18 cellular contexts compared by ENCODE assay signal in genomic region chr2:236938126-236938525, GRCh38.
DNase-seq lines count a peak whose midpoint lies in the region; ATAC-seq and TF ChIP-seq lines count a peak whose summit lies in the region.
"Had no signal": no experiment of that assay in that cellular context is flagged by ENCODE, and none has a peak within 500 bp of the region (broad histone marks: within the 10 kb centered on the region; RNA-seq: fewer than 3 reads in every experiment).

No MANE protein-coding gene starts in this region.

- H3K79me1 ChIP-seq in mesenchymal stem cell (replicated peaks; ENCODE audit: low read length, poor library complexity, severe bottlenecking), result no peaks in the 10 kb centered on the region

- POLR2A ChIA-PET in HCT116 (lab: Charles Lee), result no interaction called here

- no peak overlapping the region for H4K91ac ChIP-seq in mesenchymal stem cell (ENCODE audit: low read length)

- H3K4me3 ChIP-seq in AG10803 (ENCODE audit: low read length) (no peak overlapping the region), HCT116 (replicated peaks in 1 of 2; ENCODE audit: low read depth in 1 of 2, low read length in 2 of 2) (no peak overlapping the region), coronary artery (no peak overlapping the region), mesenchymal stem cell (ENCODE audit: insufficient read depth in 1 of 2, low read depth in 1 of 2, low read length in 2 of 2) (no peak overlapping the region)
- H3K4me3 ChIP-seq: MG63 had no signal

- H2BK120ac ChIP-seq in mesenchymal stem cell (ENCODE audit: low read depth, low read length), result no peak overlapping the region

- CTCF ChIA-PET in HCT116 (lab: Charles Lee), result no interaction called here

- H3K4me1 ChIP-seq in HCT116 (ENCODE audit: control insufficient read depth in 1 of 2, insufficient read depth in 2 of 2, low read length in 2 of 2) (no peaks in the 10 kb centered on the region), mesenchymal stem cell (ENCODE audit: control insufficient read depth, insufficient read depth, low read depth, low read length) (no peaks in the 10 kb centered on the region)

- no peak overlapping the region for H3K9ac ChIP-seq in HCT116 (ENCODE audit: low read length)
- H3K9ac ChIP-seq in mesenchymal stem cell (ENCODE audit: low read length), result no peak overlapping the region

- no peak for TF ChIP-seq POLR2A in HCT116 (IDR thresholded peaks at IDR 0.05; ENCODE audit: borderline replicate concordance, extremely low read depth, insufficient read depth, insufficient read length)

- no peaks in the 10 kb centered on the region for H3K9me3 ChIP-seq in HCT116 (ENCODE audit: control insufficient read depth in 1 of 2, insufficient read depth in 1 of 2, low read depth in 1 of 2, low read length in 2 of 2)
- no peaks in the 10 kb centered on the region for H3K9me3 ChIP-seq in mesenchymal stem cell (ENCODE audit: control insufficient read depth, low read length)
- H3K9me3 ChIP-seq: MG63 had no signal

- no peak for TF ChIP-seq RAD21 in HCT116 (IDR thresholded peaks at IDR 0.05; ENCODE audit: low read depth)

- H3K18ac ChIP-seq in mesenchymal stem cell (ENCODE audit: low read depth in 1 of 2, low read length in 2 of 2), result peak overlapping the region; percentile 5 to 40

- H3K27ac ChIP-seq in HCT116 (ENCODE audit: low read depth, low read length) (no peak overlapping the region), coronary artery (no peak overlapping the region), mesenchymal stem cell (ENCODE audit: low read length, poor library complexity, severe bottlenecking) (no peak overlapping the region)
- H3K27ac ChIP-seq: RWPE1 had no signal

- intact Hi-C loops in HCT116 (cut with micrococcal nuclease), result no loop called here

- WGBS in mesenchymal stem cell, result 93% methylated on average over 3 of the region's 3 CpGs

- peaks cover 18% of the 10 kb centered on the region for H3K27me3 Mint-ChIP-seq in HFFc6 (ENCODE audit: insufficient read depth)

- H3K4me3 Mint-ChIP-seq in HFFc6, result no peak overlapping the region
- H3K4me3 Mint-ChIP-seq: B cell had no signal

- no peak overlapping the region for H3K4me2 ChIP-seq in HCT116 (ENCODE audit: low read length)
- H3K4me2 ChIP-seq in mesenchymal stem cell (ENCODE audit: low read length, poor library complexity, severe bottlenecking), result no peak overlapping the region

- H2AFZ ChIP-seq in HCT116 (ENCODE audit: low read depth, low read length, poor library complexity, severe bottlenecking) (no peak overlapping the region), mesenchymal stem cell (ENCODE audit: low read depth, low read length) (no peak overlapping the region)

- H3K23ac ChIP-seq in mesenchymal stem cell (ENCODE audit: low read length in 2 of 2), result no peak overlapping the region

- H3K14ac ChIP-seq in mesenchymal stem cell (ENCODE audit: low read length in 2 of 2), result peak overlapping the region in 1 of 2 experiments; percentile 1

- H3K36me3 ChIP-seq in HCT116 (ENCODE audit: control insufficient read depth in 1 of 2, insufficient read depth in 2 of 2, low read length in 2 of 2) (no peaks in the 10 kb centered on the region), mesenchymal stem cell (ENCODE audit: control insufficient read depth in 1 of 2, insufficient read depth in 2 of 2, low read depth in 1 of 2, low read length in 2 of 2) (no peaks in the 10 kb centered on the region)
- H3K36me3 ChIP-seq: MG63 had no signal

- H2BK5ac ChIP-seq in mesenchymal stem cell (ENCODE audit: low read depth, low read length, poor library complexity, severe bottlenecking), result no peak overlapping the region

- BruUV-seq in HCT116 (replicated peaks; lab: Mats Ljungman, UMichigan), result no TSS peak

- no peak overlapping the region for H3K27ac Mint-ChIP-seq in HFFc6
- H3K27ac Mint-ChIP-seq: B cell had no signal

- H4K20me1 ChIP-seq in HCT116 (ENCODE audit: insufficient read depth), result no peaks in the 10 kb centered on the region

- RAD21 ChIA-PET in HCT116 (lab: Charles Lee; ENCODE audit: low non-redundant PET in 1 of 2, low total read pairs in 2 of 2, uncharacterized antibody in 2 of 2, unreplicated experiment in 2 of 2), result no interaction called here

- no peaks in the 10 kb centered on the region for H3K9me3 Mint-ChIP-seq in HFFc6

- TF ChIP-seq CTCF in AG10803 (conservative IDR thresholded peaks at IDR 0.05; ENCODE audit: low read length) (no peak), HCT116 (IDR thresholded peaks at IDR 0.05 in 2 of 3, conservative IDR thresholded peaks at IDR 0.05 in 1 of 3; ENCODE audit: borderline replicate concordance in 1 of 3, insufficient read depth in 1 of 3, low read depth in 2 of 3, low read length in 2 of 3) (no peak), coronary artery (IDR thresholded peaks at IDR 0.05) (no peak), HFFc6 (IDR thresholded peaks at IDR 0.05) (no peak)

- H3K36me3 Mint-ChIP-seq in HFFc6 (ENCODE audit: low read depth), result no peaks in the 10 kb centered on the region

- no peaks in the 10 kb centered on the region for H3K4me1 Mint-ChIP-seq in HFFc6 (ENCODE audit: low read depth)
- H3K4me1 Mint-ChIP-seq: B cell had no signal

- no peaks in the 10 kb centered on the region for H3K9me2 ChIP-seq in HCT116 (ENCODE audit: insufficient read depth)

- H2BK15ac ChIP-seq in mesenchymal stem cell (ENCODE audit: low read depth, poor library complexity, severe bottlenecking), result no peak overlapping the region

- peaks cover 59% of the 10 kb centered on the region for H3K27me3 ChIP-seq in HCT116 (ENCODE audit: insufficient read depth, low read length)
- peaks cover 22 to 24% of the 10 kb centered on the region in 2 experiments for H3K27me3 ChIP-seq in mesenchymal stem cell (ENCODE audit: control insufficient read depth in 1 of 2, insufficient read depth in 1 of 2, low read length in 2 of 2)
- H3K27me3 ChIP-seq: MG63 had no signal

- H4K8ac ChIP-seq in mesenchymal stem cell (ENCODE audit: low read length), result no peak overlapping the region

- no peaks in the 10 kb centered on the region for H3K79me2 ChIP-seq in HCT116 (ENCODE audit: insufficient read depth, low read length)

- 0 out of 2 replicates have a peak, but pooled peaks have one; percentile 27 for ATAC-seq in HCT116
- ATAC-seq: HepG2 had no signal

- H2BK12ac ChIP-seq in mesenchymal stem cell (ENCODE audit: low read length in 2 of 2), result peak overlapping the region in 1 of 2 experiments; percentile 64

- no peak overlapping the region for H2AK5ac ChIP-seq in mesenchymal stem cell (ENCODE audit: low read length, severe bottlenecking)

- no peak overlapping the region for H3K4ac ChIP-seq in mesenchymal stem cell (ENCODE audit: low read depth in 1 of 2, low read length in 2 of 2)

- peak; percentile 14 for DNase-seq in AG10803 (ENCODE audit: low read depth)
- DNase-seq in HCT116 (ENCODE audit: low read depth, low spot score), result no peak
- DNase-seq in coronary artery (ENCODE audit: low spot score), result peak; percentile 54
- DNase-seq in mesenchymal stem cell, result no peak
- DNase-seq in D341Med (ENCODE audit: low spot score), result no peak
- DNase-seq in medulla oblongata (ENCODE audit: extremely low spot score), result no peak
- no peak for DNase-seq in NCI-H2196 treated with DMSO at 0.1 percent for 48 hours (lab: John Stamatoyannopoulos, UW; ENCODE audit: unreplicated experiment)
- no peak for DNase-seq in HFFc6
- DNase-seq: ACHN; MG63; NCI-H1105 treated with DMSO at 0.1 percent for 48 hours; NCI-H1930; NCI-H524 treated with DMSO at 0.1 percent for 48 hours; NK-92 treated with Interleukin-12 subunit alpha and Interleukin-12 subunit beta, amount 100 ng/mL, for 24 hours; OCI-M1 had no signal

TF ChIP-seq in HCT116, 20 proteins besides CTCF, POLR2A, EP300 and RAD21 (continues in another document):
- no peak for TF ChIP-seq JUND (IDR thresholded peaks at IDR 0.05)
- TF ChIP-seq EZH2 (IDR thresholded peaks at IDR 0.05), result no peak
- TF ChIP-seq CEBPB (IDR thresholded peaks at IDR 0.05; ENCODE audit: low read depth), result no peak
- no peak for TF ChIP-seq EZH2phosphoT487 (IDR thresholded peaks at IDR 0.05; ENCODE audit: borderline replicate concordance)
- no peak for TF ChIP-seq POLR2AphosphoS5 (IDR thresholded peaks at IDR 0.05; ENCODE audit: low read depth, low read length)
- TF ChIP-seq SP1 (IDR thresholded peaks at IDR 0.05; ENCODE audit: low read depth), result no peak
- no peak for TF ChIP-seq REST (IDR thresholded peaks at IDR 0.05; ENCODE audit: low read depth)
- no peak for TF ChIP-seq ELF1 (IDR thresholded peaks at IDR 0.05; ENCODE audit: borderline replicate concordance, low read depth)
- TF ChIP-seq MAX (IDR thresholded peaks at IDR 0.05), result no peak

Comparison
In these comparisons a context has a peak if more than half of its experiments do, and no peak if none do; other contexts are left out.
1. DNase-seq: peak in AG10803 (single experiment) and coronary artery (single experiment); none in HCT116 (single experiment), mesenchymal stem cell (single experiment), D341Med (single experiment), medulla oblongata (single experiment), NCI-H2196 treated with DMSO at 0.1 percent for 48 hours (single experiment) and HFFc6 (single experiment).